17 cellular contexts compared by ENCODE assay signal in the genomic region with DNA sequence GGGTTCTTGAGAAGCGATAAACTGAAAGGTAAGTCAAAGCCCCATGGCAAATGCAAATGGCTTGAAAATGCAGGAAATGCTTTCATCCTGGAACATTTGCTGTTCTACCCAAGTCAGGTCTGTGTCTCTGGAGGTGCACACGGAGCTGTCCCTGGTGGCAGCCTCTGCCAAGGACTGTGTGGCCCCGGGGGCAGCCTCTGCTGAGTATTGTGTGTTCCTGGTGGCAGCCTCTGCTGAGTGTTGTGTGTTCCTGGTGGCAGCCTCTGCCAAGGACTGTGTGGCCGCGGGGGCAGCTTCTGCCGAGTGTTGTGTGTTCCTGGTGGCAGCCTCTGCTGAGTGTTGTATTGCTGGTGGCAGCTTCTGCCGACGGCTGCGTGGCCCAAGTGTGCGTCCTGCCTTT.
"Had no signal": no experiment of that assay in that cellular context is flagged by ENCODE, and none has a peak within 500 bp of the region (broad histone marks: within the 10 kb centered on the region; RNA-seq: fewer than 3 reads in every experiment).

No MANE protein-coding gene starts in this region.

- H3K9me3 Mint-ChIP-seq: naive thymus-derived CD8-positive, alpha-beta T cell; stimulated activated memory B cell treated with anti-CD40 and anti-IgM and Interleukin-4, amounts not matched to agents 10 μg/mL and 1 μg/mL and 100 μg/mL, for 72 hours had no signal

- H3K9me3 ChIP-seq: neutrophil, spleen had no signal

- H3K36me3 Mint-ChIP-seq: activated CD8-positive, alpha-beta memory T cell treated with anti-CD3 and anti-CD28 coated beads, Interleukin-2, amount 10 ng/mL, durations not matched to agents 7 days and 5 days; activated naive CD8-positive, alpha-beta T cell; naive thymus-derived CD8-positive, alpha-beta T cell; stimulated activated memory B cell treated with anti-CD40 and anti-IgM and Interleukin-4, amounts not matched to agents 10 μg/mL and 1 μg/mL and 100 μg/mL, for 72 hours had no signal

- ATAC-seq: activated CD8-positive, alpha-beta memory T cell treated with anti-CD3 and anti-CD28 coated beads, Interleukin-2, amount 10 ng/mL, durations not matched to agents 7 days and 5 days; foreskin keratinocyte; left cardiac atrium; naive thymus-derived CD8-positive, alpha-beta T cell; stimulated activated memory B cell treated with anti-CD40 and anti-IgM and Interleukin-4, amounts not matched to agents 10 μg/mL and 1 μg/mL and 100 μg/mL, for 72 hours; T-helper 17 cell had no signal

- H3K27me3 Mint-ChIP-seq: stimulated activated memory B cell treated with anti-CD40 and anti-IgM and Interleukin-4, amounts not matched to agents 10 μg/mL and 1 μg/mL and 100 μg/mL, for 72 hours had no signal

- H3K79me2 ChIP-seq: hepatocyte, parathyroid adenoma had no signal

- H3K4me3 ChIP-seq: hepatocyte, spleen had no signal

- H3K4me3 Mint-ChIP-seq: activated CD8-positive, alpha-beta memory T cell treated with anti-CD3 and anti-CD28 coated beads, Interleukin-2, amount 10 ng/mL, durations not matched to agents 7 days and 5 days; activated naive CD8-positive, alpha-beta T cell; naive thymus-derived CD8-positive, alpha-beta T cell; stimulated activated memory B cell treated with anti-CD40 and anti-IgM and Interleukin-4, amounts not matched to agents 10 μg/mL and 1 μg/mL and 100 μg/mL, for 72 hours; T-helper 17 cell had no signal

- H3K27ac ChIP-seq: foreskin keratinocyte, hepatocyte, neutrophil, parathyroid adenoma, spleen, WERI-Rb-1 had no signal

- H3K27me3 ChIP-seq: foreskin keratinocyte, hepatocyte, neutrophil, spleen had no signal

- H3K4me1 Mint-ChIP-seq: stimulated activated memory B cell treated with anti-CD40 and anti-IgM and Interleukin-4, amounts not matched to agents 10 μg/mL and 1 μg/mL and 100 μg/mL, for 72 hours had no signal

- H3K4me1 ChIP-seq: foreskin keratinocyte, parathyroid adenoma, spleen had no signal

- H3K4me2 ChIP-seq: hepatocyte had no signal

- H3K9ac ChIP-seq: parathyroid adenoma had no signal

- DNase-seq: activated CD4-positive, alpha-beta T cell treated with anti-CD3 and anti-CD28 coated beads, Interleukin-2, amount 50 U/mL, for 48 hours; activated CD8-positive, alpha-beta memory T cell treated with anti-CD3 and anti-CD28 coated beads, Interleukin-2, amount 10 ng/mL, durations not matched to agents 7 days and 5 days; dermis blood vessel endothelial cell; effector memory CD4-positive, alpha-beta T cell; foreskin keratinocyte; left cardiac atrium; mesendoderm; naive thymus-derived CD8-positive, alpha-beta T cell; spleen; stimulated activated CD4-positive, alpha-beta T cell treated with anti-CD3 and anti-CD28 coated beads, Interleukin-4, amount 100 ng/mL, for 4 hours; T-helper 17 cell; WERI-Rb-1 had no signal

- H3K27ac Mint-ChIP-seq: activated CD8-positive, alpha-beta memory T cell treated with anti-CD3 and anti-CD28 coated beads, Interleukin-2, amount 10 ng/mL, durations not matched to agents 7 days and 5 days; activated naive CD8-positive, alpha-beta T cell; stimulated activated memory B cell treated with anti-CD40 and anti-IgM and Interleukin-4, amounts not matched to agents 10 μg/mL and 1 μg/mL and 100 μg/mL, for 72 hours; T-helper 17 cell had no signal

- H3K36me3 ChIP-seq: neutrophil, spleen, WERI-Rb-1 had no signal

- H2AFZ ChIP-seq: hepatocyte, parathyroid adenoma had no signal
